ENCODE assay signal across 9 cellular contexts in the genomic region with DNA sequence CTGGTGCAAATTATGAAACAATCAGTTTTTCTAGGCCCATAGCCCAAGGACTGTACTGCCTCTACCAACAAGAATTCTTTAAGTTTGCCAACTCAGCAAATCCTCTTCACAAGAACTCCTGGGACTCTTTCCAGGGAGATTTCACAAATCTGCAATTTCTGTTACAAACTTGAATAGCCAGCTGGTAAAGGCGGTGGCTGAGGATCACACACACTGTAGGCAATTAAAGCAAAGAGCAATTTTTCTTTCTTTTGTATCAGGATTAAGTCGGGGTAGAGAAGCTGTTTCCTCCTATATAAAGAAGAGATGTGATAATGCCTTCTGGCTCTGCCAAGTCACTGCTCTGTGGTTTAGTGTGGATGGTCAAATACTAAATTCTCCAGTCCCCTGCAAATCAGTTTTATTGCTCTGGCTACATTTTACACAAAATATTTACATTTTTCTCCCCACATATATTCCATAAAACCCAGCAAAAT. TPM values are rescaled to one million over a fixed set of nuclear protein-coding genes. Genes with fewer than 3 reads are reported as not detected.
DNase-seq lines count a peak whose midpoint lies in the region; ATAC-seq, FAIRE-seq and TF ChIP-seq lines count a peak whose summit lies in the region.
"Had no signal": no experiment of that assay in that cellular context is flagged by ENCODE, and none has a peak within 500 bp of the region (broad histone marks: within the 10 kb centered on the region; RNA-seq: fewer than 3 reads in every experiment).

No MANE protein-coding gene starts in this region.

- peaks cover 0 to 11% (median 9%) of the 10 kb centered on the region in 11 experiments; a peak in 12 of 22 replicates for H3K9me3 ChIP-seq in BLaER1 treated with 17β-estradiol and CSF1 and Interleukin-3, amounts not matched to agents 10 nM and 100 nM (replicated peaks in 1 of 11)
- H3K9me3 ChIP-seq in kidney (ENCODE audit: control insufficient read depth in 1 of 2, low read length in 2 of 2) (no peaks in the 10 kb centered on the region), neuronal stem cell (replicated peaks in 1 of 2; ENCODE audit: control insufficient read depth in 2 of 2, insufficient read depth in 1 of 2, low read depth in 1 of 2, low read length in 2 of 2) (peaks cover 0 to 4% of the 10 kb centered on the region in 2 donors)
- H3K9me3 ChIP-seq: mucosa of descending colon had no signal

- no peak overlapping the region for H4K91ac ChIP-seq in neuronal stem cell (ENCODE audit: low read depth, low read length, poor library complexity)

- H3K4me3 ChIP-seq in BLaER1 treated with 17β-estradiol and CSF1 and Interleukin-3, amounts not matched to agents 10 nM and 100 nM = peak overlapping the region; percentile 68 to 84 (median 77); a peak in 19 of 20 replicates
- H3K4me3 ChIP-seq in kidney (ENCODE audit: low read length in 2 of 2) (peak overlapping the region; percentile 94 to 99), neuronal stem cell (ENCODE audit: low read length in 2 of 2) (no peak overlapping the region)
- H3K4me3 ChIP-seq: mucosa of descending colon had no signal

- no peaks in the 10 kb centered on the region for H3K27me3 ChIP-seq in BLaER1 treated with 17β-estradiol and CSF1 and Interleukin-3, amounts not matched to agents 10 nM and 100 nM
- no peaks in the 10 kb centered on the region for H3K27me3 ChIP-seq in neuronal stem cell (ENCODE audit: control insufficient read depth in 3 of 3, insufficient read depth in 3 of 3, low read depth in 1 of 3, low read length in 3 of 3)

- WGBS in neuronal stem cell (ENCODE audit: extremely low coverage in 2 of 2, insufficient read length in 2 of 2, insufficient replicate concordance in 1 of 2), 2 donors = no CpG with 5 or more reads among the region's 2 CpGs

- no peak overlapping the region for H2AFZ ChIP-seq in neuronal stem cell (ENCODE audit: low read length)

- peaks cover 9 to 21% (median 13%) of the 10 kb centered on the region in 11 experiments for H3K36me3 ChIP-seq in BLaER1 treated with 17β-estradiol and CSF1 and Interleukin-3, amounts not matched to agents 10 nM and 100 nM
- H3K36me3 ChIP-seq in kidney (ENCODE audit: control insufficient read depth in 1 of 2, insufficient read depth in 2 of 2, low read length in 2 of 2) = no peaks in the 10 kb centered on the region
- peaks cover 0 to 9% of the 10 kb centered on the region in 2 donors for H3K36me3 ChIP-seq in neuronal stem cell (replicated peaks in 1 of 2; ENCODE audit: control insufficient read depth in 2 of 2, insufficient read depth in 2 of 2, low read length in 2 of 2)

- no peak overlapping the region for H2BK5ac ChIP-seq in neuronal stem cell (ENCODE audit: low read length)

- peak overlapping the region in 8 of 11 experiments; percentile 11 to 96 (median 92); a peak in 9 of 22 replicates for H3K27ac ChIP-seq in BLaER1 treated with 17β-estradiol and CSF1 and Interleukin-3, amounts not matched to agents 10 nM and 100 nM
- H3K27ac ChIP-seq in kidney (ENCODE audit: low read depth in 2 of 2, low read length in 2 of 2) = no peak overlapping the region
- H3K27ac ChIP-seq in neuronal stem cell (replicated peaks; ENCODE audit: low read length) = no peak overlapping the region

- DNase-seq in LHCN-M2 (ENCODE audit: low read depth) (peak; percentile 78), astrocyte of the hippocampus (ENCODE audit: low read depth, low spot score) (peak; percentile 86), kidney (no peak), superior temporal gyrus (ENCODE audit: extremely low spot score) (peak; percentile 74), neuronal stem cell (ENCODE audit: low spot score) (no peak)

- H3K9ac ChIP-seq in BLaER1 treated with 17β-estradiol and CSF1 and Interleukin-3, amounts not matched to agents 10 nM and 100 nM = peak overlapping the region in 10 of 11 experiments; percentile 16 to 97 (median 91); a peak in 16 of 22 replicates
- H3K9ac ChIP-seq in kidney (ENCODE audit: low read length in 2 of 2) (peak overlapping the region in 1 of 2 donors; percentile 48), neuronal stem cell (ENCODE audit: low read depth, low read length, poor library complexity) (no peak overlapping the region)

- H2BK12ac ChIP-seq in neuronal stem cell (ENCODE audit: low read length) = no peak overlapping the region

- no peak overlapping the region for H2AK5ac ChIP-seq in neuronal stem cell (ENCODE audit: low read depth, low read length)

- no peaks in the 10 kb centered on the region for H3K79me1 ChIP-seq in neuronal stem cell (ENCODE audit: low read depth, low read length)

- ATAC-seq in HG03571 (IDR thresholded peaks at IDR 0.05; ENCODE audit: unreplicated experiment) = no peak
- ATAC-seq in HG02642 (IDR thresholded peaks at IDR 0.05; ENCODE audit: poor library complexity, unreplicated experiment) = no peak
- ATAC-seq: mucosa of descending colon had no signal

- H3K14ac ChIP-seq in neuronal stem cell (ENCODE audit: low read length) = no peak overlapping the region

- H3K4me1 ChIP-seq in BLaER1 treated with 17β-estradiol and CSF1 and Interleukin-3, amounts not matched to agents 10 nM and 100 nM = peaks cover 25 to 40% (median 33%) of the 10 kb centered on the region in 10 experiments
- H3K4me1 ChIP-seq in kidney (ENCODE audit: control insufficient read depth in 1 of 2, insufficient read depth in 1 of 2, low read depth in 1 of 2, low read length in 2 of 2) = peaks cover 0 to 10% of the 10 kb centered on the region in 2 donors
- no peaks in the 10 kb centered on the region for H3K4me1 ChIP-seq in neuronal stem cell (ENCODE audit: control insufficient read depth in 2 of 2, insufficient read depth in 1 of 2, low read depth in 1 of 2, low read length in 2 of 2)

- no peak overlapping the region for H3K4ac ChIP-seq in neuronal stem cell (ENCODE audit: low read length)

- H2BK15ac ChIP-seq in neuronal stem cell (ENCODE audit: low read length) = no peak overlapping the region

- H4K20me1 ChIP-seq in BLaER1 treated with 17β-estradiol and CSF1 and Interleukin-3, amounts not matched to agents 10 nM and 100 nM = peaks cover 0 to 34% (median 22%) of the 10 kb centered on the region in 11 experiments; a peak in 15 of 22 replicates

- H3K18ac ChIP-seq in neuronal stem cell (ENCODE audit: low read length) = no peak overlapping the region

- peak overlapping the region; percentile 70 to 92 (median 78) for H3K4me2 ChIP-seq in BLaER1 treated with 17β-estradiol and CSF1 and Interleukin-3, amounts not matched to agents 10 nM and 100 nM
- no peak overlapping the region for H3K4me2 ChIP-seq in neuronal stem cell (ENCODE audit: insufficient read depth, low read length, poor library complexity, severe bottlenecking)

- TF ChIP-seq CTCF in kidney (IDR thresholded peaks at IDR 0.05; ENCODE audit: borderline replicate concordance, extremely low read depth, insufficient read depth) = no peak

- no peak overlapping the region for H2BK120ac ChIP-seq in neuronal stem cell (ENCODE audit: low read depth, low read length)

- no peak for FAIRE-seq in kidney (lab: Jason Lieb, UNC)

- H4K8ac ChIP-seq in neuronal stem cell (ENCODE audit: low read depth, low read length) = no peak overlapping the region

- intact Hi-C loops in kidney (cut with DNase I) = no loop called here

- H3K23ac ChIP-seq in neuronal stem cell (ENCODE audit: low read depth, low read length, poor library complexity) = no peak overlapping the region

RNA-seq across cellular contexts. Expression of a gene that starts 1.7 kb away (rescaled TPM):
- 118 and 135 TPM in 2 replicates for total RNA-seq in LHCN-M2 (2014; rRNA removed)
- polyA plus RNA-seq in LHCN-M2 (2012) = 65.3 TPM
- total RNA-seq in kidney = 70.7 TPM
- 77.2 TPM for polyA plus RNA-seq in kidney (ENCODE audit: insufficient read depth, low read depth, low replicate concordance)
- 40.5 TPM for polyA plus RNA-seq in neuronal stem cell (2013, experiment 1 of 2)
- 42.0 TPM for polyA plus RNA-seq in neuronal stem cell (2013, experiment 2 of 2)

Comparison
In these comparisons a context has a peak if more than half of its experiments do, and no peak if none do; other contexts are left out.
1. H3K27ac ChIP-seq: peak in BLaER1 treated with 17β-estradiol and CSF1 and Interleukin-3, amounts not matched to agents 10 nM and 100 nM (8 of 11); none in kidney (0 of 2) and neuronal stem cell (single experiment).
2. H3K4me3 ChIP-seq: peak in BLaER1 treated with 17β-estradiol and CSF1 and Interleukin-3, amounts not matched to agents 10 nM and 100 nM (10 of 10) and kidney (2 of 2); none in neuronal stem cell (0 of 2).
3. DNase-seq: peak in LHCN-M2 (single experiment), astrocyte of the hippocampus (single experiment) and superior temporal gyrus (single experiment); none in kidney (single experiment) and neuronal stem cell (single experiment).